Comparison of ENCODE assay signal across 20 cellular contexts in genomic region chr2:113124984-113125855, GRCh38. TPM values are rescaled to one million over a fixed set of nuclear protein-coding genes. Genes with fewer than 3 reads are reported as not detected.
A peak's percentile ranks its signal among the peaks of the same experiment; 100 is the strongest.
DNase-seq lines count a peak whose midpoint lies in the region; ATAC-seq, FAIRE-seq and TF ChIP-seq lines count a peak whose summit lies in the region.
"Had no signal": no experiment of that assay in that cellular context is flagged by ENCODE, and none has a peak within 500 bp of the region (broad histone marks: within the 10 kb centered on the region; RNA-seq: fewer than 3 reads in every experiment).

No MANE protein-coding gene starts in this region.

- no peak for TF ChIP-seq POLR2A in endothelial cell of umbilical vein (IDR thresholded peaks at IDR 0.05; ENCODE audit: low read depth, low read length)
- no peak for TF ChIP-seq POLR2A in testis (IDR thresholded peaks at IDR 0.05)

- no peak overlapping the region for H2AFZ ChIP-seq in endothelial cell of umbilical vein (ENCODE audit: low read depth, low read length)
- H2AFZ ChIP-seq in smooth muscle cell (ENCODE audit: low read depth), result no peak overlapping the region

- no peak overlapping the region for H3K4me3 Mint-ChIP-seq in activated CD8-positive, alpha-beta T cell treated with anti-CD3 and anti-CD28 coated beads for 36 hours
- H3K4me3 Mint-ChIP-seq in activated CD8-positive, alpha-beta T cell treated with anti-CD3 and anti-CD28 coated beads, Interleukin-2, amount 10 ng/mL, durations not matched to agents 7 days and 5 days, result no peak overlapping the region

- H4K20me1 ChIP-seq in endothelial cell of umbilical vein (replicated peaks; ENCODE audit: control insufficient read depth, extremely low read depth, insufficient read depth, low read length) (no peaks in the 10 kb centered on the region), smooth muscle cell (ENCODE audit: low read depth) (no peaks in the 10 kb centered on the region)

- dilution Hi-C loops in endothelial cell of umbilical vein (cut with MboI; ENCODE audit: extremely low pct_ligation_motif_present, low sequenced_read_pairs), result no loop called here

- H3K4me2 ChIP-seq in endothelial cell of umbilical vein (ENCODE audit: insufficient read depth, low read length), result no peak overlapping the region
- H3K4me2 ChIP-seq in smooth muscle cell, result peak overlapping the region; percentile 41

- CTCF ChIA-PET in activated CD8-positive, alpha-beta T cell treated with anti-CD3 and anti-CD28 coated beads for 36 hours (lab: Charles Lee), result interaction anchor here (1.3 to 14.7 kb wide), 3 partner anchors 11 to 79 kb away, joined by 4 to 146 read pairs (median 8); no protein-coding TSS in a partner anchor
- CTCF ChIA-PET in activated CD8-positive, alpha-beta T cell treated with anti-CD3 and anti-CD28 coated beads, Interleukin-2, amount 10 ng/mL, durations not matched to agents 7 days and 5 days (lab: Charles Lee), result interaction anchor here (0.6 to 5.0 kb wide), 4 partner anchors 12 to 49 kb away, joined by 3 to 42 read pairs (median 18); no protein-coding TSS in a partner anchor
- CTCF ChIA-PET in endothelial cell of umbilical vein (lab: Charles Lee), result interaction anchor here (1.2 to 1.4 kb wide), 2 partner anchors 13 to 45 kb away, joined by 4 read pairs; no protein-coding TSS in a partner anchor

- H3K36me3 Mint-ChIP-seq in activated CD8-positive, alpha-beta T cell treated with anti-CD3 and anti-CD28 coated beads for 36 hours (ENCODE audit: low read depth), result no peaks in the 10 kb centered on the region
- no peaks in the 10 kb centered on the region for H3K36me3 Mint-ChIP-seq in activated CD8-positive, alpha-beta T cell treated with anti-CD3 and anti-CD28 coated beads, Interleukin-2, amount 10 ng/mL, durations not matched to agents 7 days and 5 days (ENCODE audit: low read depth)

- peak; percentile 8 for FAIRE-seq in endothelial cell of umbilical vein (lab: Jason Lieb, UNC)

- intact Hi-C loops in activated CD8-positive, alpha-beta T cell treated with anti-CD3 and anti-CD28 coated beads for 36 hours (cut with micrococcal nuclease), result no loop called here
- intact Hi-C loops in endothelial cell of umbilical vein (cut with micrococcal nuclease), result no loop called here
- intact Hi-C loops in testis (cut with DNase I; ENCODE audit: low total_unique reads), result no loop called here

- H3K27ac ChIP-seq in endothelial cell of umbilical vein (ENCODE audit: insufficient read depth, low read depth, low read length) (no peak overlapping the region), smooth muscle cell (ENCODE audit: low read depth) (no peak overlapping the region), testis (no peak overlapping the region)
- H3K27ac ChIP-seq: ascending aorta, Peyer's patch, WERI-Rb-1 had no signal

- ATAC-seq in activated CD8-positive, alpha-beta T cell treated with anti-CD3 and anti-CD28 coated beads for 36 hours, result peak; percentile 18
- ATAC-seq in activated CD8-positive, alpha-beta T cell treated with anti-CD3 and anti-CD28 coated beads, Interleukin-2, amount 10 ng/mL, durations not matched to agents 7 days and 5 days, result no peak
- ATAC-seq in HG03457 (IDR thresholded peaks at IDR 0.05; ENCODE audit: unreplicated experiment) (peak; percentile 2), HG03045 (IDR thresholded peaks at IDR 0.05; ENCODE audit: unreplicated experiment) (no peak), esophagus mucosa (no peak)

- H3K79me2 ChIP-seq in endothelial cell of umbilical vein (ENCODE audit: control insufficient read depth, insufficient read depth, low read length), result no peaks in the 10 kb centered on the region
- H3K79me2 ChIP-seq in smooth muscle cell (ENCODE audit: low read depth), result no peaks in the 10 kb centered on the region

- H3K4me1 ChIP-seq in endothelial cell of umbilical vein (ENCODE audit: control insufficient read depth, extremely low read depth, insufficient read depth, low read length) (peaks cover 11% of the 10 kb centered on the region), smooth muscle cell (ENCODE audit: low read depth) (no peaks in the 10 kb centered on the region), testis (no peaks in the 10 kb centered on the region)
- H3K4me1 ChIP-seq: ascending aorta had no signal

- H3K27me3 Mint-ChIP-seq in activated CD8-positive, alpha-beta T cell treated with anti-CD3 and anti-CD28 coated beads for 36 hours, result peaks cover 6% of the 10 kb centered on the region
- H3K27me3 Mint-ChIP-seq in activated CD8-positive, alpha-beta T cell treated with anti-CD3 and anti-CD28 coated beads, Interleukin-2, amount 10 ng/mL, durations not matched to agents 7 days and 5 days (ENCODE audit: low read depth), result peaks cover 10% of the 10 kb centered on the region

- H3K9me3 ChIP-seq in endothelial cell of umbilical vein (replicated peaks; ENCODE audit: control insufficient read depth, insufficient read depth, low read length), result no peaks in the 10 kb centered on the region
- H3K9me3 ChIP-seq in smooth muscle cell (replicated peaks; ENCODE audit: low read depth), result no peaks in the 10 kb centered on the region
- no peaks in the 10 kb centered on the region for H3K9me3 ChIP-seq in testis
- H3K9me3 ChIP-seq: ascending aorta, Peyer's patch, upper lobe of left lung had no signal

- no peaks in the 10 kb centered on the region for H3F3A ChIP-seq in smooth muscle cell (ENCODE audit: low read depth)

- 79% methylated on average over 6 of the region's 6 CpGs for WGBS in smooth muscle cell (ENCODE audit: low lambda C conversion rate)
- 64 to 65% methylated on average over 6 of the region's 6 CpGs for WGBS in testis, 2 donors

- H3K9me3 Mint-ChIP-seq in activated CD8-positive, alpha-beta T cell treated with anti-CD3 and anti-CD28 coated beads for 36 hours, result no peaks in the 10 kb centered on the region
- H3K9me3 Mint-ChIP-seq in activated CD8-positive, alpha-beta T cell treated with anti-CD3 and anti-CD28 coated beads, Interleukin-2, amount 10 ng/mL, durations not matched to agents 7 days and 5 days (ENCODE audit: insufficient read depth), result no peaks in the 10 kb centered on the region

- BruUV-seq in endothelial cell of umbilical vein (replicated peaks; lab: Mats Ljungman, UMichigan), result no TSS peak

- DNase-seq in activated CD8-positive, alpha-beta T cell treated with anti-CD3 and anti-CD28 coated beads for 36 hours, result no peak
- DNase-seq in activated CD8-positive, alpha-beta T cell treated with anti-CD3 and anti-CD28 coated beads, Interleukin-2, amount 10 ng/mL, durations not matched to agents 7 days and 5 days, result no peak
- DNase-seq in endothelial cell of umbilical vein (ENCODE audit: low read depth, low spot score) (no peak), smooth muscle cell (lab: John Stamatoyannopoulos, UW; ENCODE audit: unreplicated experiment) (no peak), testis (no peak)
- DNase-seq: ACHN; activated CD8-positive, alpha-beta memory T cell treated with anti-CD3 and anti-CD28 coated beads for 24 hours; activated effector memory CD4-positive, alpha-beta T cell treated with Interleukin-2 at 50 U/mL for 16 hours; cortex of kidney; NCI-H748 treated with DMSO at 0.1 percent for 48 hours; occipital lobe; Peyer's patch; upper lobe of left lung; WERI-Rb-1 had no signal

- H3K27me3 ChIP-seq in endothelial cell of umbilical vein (ENCODE audit: control insufficient read depth in 2 of 2, insufficient read depth in 2 of 2, low read length in 2 of 2) (peaks cover 2 to 13% of the 10 kb centered on the region in 2 experiments), smooth muscle cell (ENCODE audit: low read depth) (no peaks in the 10 kb centered on the region), testis (no peaks in the 10 kb centered on the region)
- H3K27me3 ChIP-seq: ascending aorta, Peyer's patch, upper lobe of left lung had no signal

- no peaks in the 10 kb centered on the region for H3K9me1 ChIP-seq in endothelial cell of umbilical vein (replicated peaks; ENCODE audit: control insufficient read depth, extremely low read depth, insufficient read depth, low read length)

- POLR2A ChIA-PET in activated CD8-positive, alpha-beta T cell treated with anti-CD3 and anti-CD28 coated beads for 36 hours (lab: Charles Lee), result interaction anchor here (1.0 kb wide), 1 partner anchor 11 kb away, joined by 3 read pairs; no protein-coding TSS in a partner anchor
- POLR2A ChIA-PET in activated CD8-positive, alpha-beta T cell treated with anti-CD3 and anti-CD28 coated beads, Interleukin-2, amount 10 ng/mL, durations not matched to agents 7 days and 5 days (lab: Charles Lee), result no interaction called here
- POLR2A ChIA-PET in endothelial cell of umbilical vein (lab: Charles Lee), result no interaction called here

- no peak overlapping the region for H3K9ac ChIP-seq in endothelial cell of umbilical vein (replicated peaks; ENCODE audit: extremely low read depth, insufficient read depth, low read length)
- H3K9ac ChIP-seq in smooth muscle cell (ENCODE audit: low read depth), result no peak overlapping the region

- H3K36me3 ChIP-seq in endothelial cell of umbilical vein (ENCODE audit: control insufficient read depth in 2 of 2, extremely low read depth in 1 of 2, insufficient read depth in 2 of 2, low read length in 2 of 2) (no peaks in the 10 kb centered on the region), smooth muscle cell (ENCODE audit: low read depth) (no peaks in the 10 kb centered on the region), testis (ENCODE audit: low read depth, missing control alignments) (no peaks in the 10 kb centered on the region)
- H3K36me3 ChIP-seq: ascending aorta, Peyer's patch, upper lobe of left lung, WERI-Rb-1 had no signal

- H3K27ac Mint-ChIP-seq in activated CD8-positive, alpha-beta T cell treated with anti-CD3 and anti-CD28 coated beads for 36 hours, result no peak overlapping the region
- no peak overlapping the region for H3K27ac Mint-ChIP-seq in activated CD8-positive, alpha-beta T cell treated with anti-CD3 and anti-CD28 coated beads, Interleukin-2, amount 10 ng/mL, durations not matched to agents 7 days and 5 days

- TF ChIP-seq CTCF in activated CD8-positive, alpha-beta T cell treated with anti-CD3 and anti-CD28 coated beads for 36 hours (IDR thresholded peaks at IDR 0.05), result no peak
- TF ChIP-seq CTCF in endothelial cell of umbilical vein (IDR thresholded peaks at IDR 0.05; ENCODE audit: extremely low read depth in 1 of 2, insufficient read depth in 1 of 2, low read depth in 1 of 2, low read length in 2 of 2), result no peak
- TF ChIP-seq CTCF in smooth muscle cell (IDR thresholded peaks at IDR 0.05; ENCODE audit: borderline replicate concordance, insufficient read depth, poor library complexity, severe bottlenecking), result no peak
- TF ChIP-seq CTCF in testis (IDR thresholded peaks at IDR 0.05), result no peak

- H3K4me1 Mint-ChIP-seq in activated CD8-positive, alpha-beta T cell treated with anti-CD3 and anti-CD28 coated beads for 36 hours (ENCODE audit: low read depth), result peaks cover 35% of the 10 kb centered on the region
- peaks cover 25% of the 10 kb centered on the region for H3K4me1 Mint-ChIP-seq in activated CD8-positive, alpha-beta T cell treated with anti-CD3 and anti-CD28 coated beads, Interleukin-2, amount 10 ng/mL, durations not matched to agents 7 days and 5 days (ENCODE audit: low read depth)

- H3K4me3 ChIP-seq in endothelial cell of umbilical vein (replicated peaks in 1 of 3; ENCODE audit: insufficient read depth in 1 of 3, low read depth in 1 of 3, low read length in 3 of 3) (no peak overlapping the region), smooth muscle cell (no peak overlapping the region), testis (no peak overlapping the region)
- H3K4me3 ChIP-seq: ascending aorta, Peyer's patch, upper lobe of left lung had no signal

RNA-seq across cellular contexts. Expression of gene IL1RN, which starts 2.2 kb away (rescaled TPM):
- under 1 TPM; 0.50 to 0.85 TPM for total RNA-seq in activated CD8-positive, alpha-beta T cell treated with anti-CD3 and anti-CD28 coated beads for 36 hours
- under 1 TPM in 1 of 2 experiments, not detected in 1; 0.31 TPM for total RNA-seq in activated CD8-positive, alpha-beta T cell treated with anti-CD3 and anti-CD28 coated beads, Interleukin-2, amount 10 ng/mL, durations not matched to agents 7 days and 5 days
- total RNA-seq in endothelial cell of umbilical vein (not detected in 2 replicates), smooth muscle cell (1.1 and 2.2 TPM in 2 replicates), esophagus mucosa (871 TPM), testis (1 to 10 TPM; 3.2 to 5.6 TPM)
- polyA plus RNA-seq in endothelial cell of umbilical vein (not detected in 2 replicates), smooth muscle cell (2.0 and 3.3 TPM in 2 replicates), testis (ENCODE audit: insufficient read depth, low read depth, low replicate concordance) (18.4 TPM)
- not detected in 2 replicates for polyA plus RNA-seq in endothelial cell of umbilical vein (2011; cell fraction: cytosol; rRNA removed)
- polyA plus RNA-seq in endothelial cell of umbilical vein (2011; cell fraction: nucleus; rRNA removed), result not detected in 2 replicates
- polyA plus RNA-seq in endothelial cell of umbilical vein (2012), result not detected in 2 replicates
- polyA minus RNA-seq in endothelial cell of umbilical vein, result not detected in 2 replicates
- polyA minus RNA-seq in endothelial cell of umbilical vein (2011; cell fraction: cytosol; rRNA and poly(A)+ RNA removed), result not detected
- polyA minus RNA-seq in endothelial cell of umbilical vein (2011; cell fraction: nucleus; rRNA and poly(A)+ RNA removed), result not detected in 2 replicates
- total RNA-seq: ascending aorta, fibroblast of lung, occipital lobe had no signal

RNA-seq across cellular contexts. Expression of gene PSD4, which starts 48.6 kb away (rescaled TPM):
- total RNA-seq in activated CD8-positive, alpha-beta T cell treated with anti-CD3 and anti-CD28 coated beads for 36 hours, result 100 to 1,000 TPM; 247 to 251 TPM
- 100 to 1,000 TPM; 394 to 404 TPM for total RNA-seq in activated CD8-positive, alpha-beta T cell treated with anti-CD3 and anti-CD28 coated beads, Interleukin-2, amount 10 ng/mL, durations not matched to agents 7 days and 5 days
- total RNA-seq in endothelial cell of umbilical vein, result 0.09 and 0.24 TPM in 2 replicates
- polyA plus RNA-seq in endothelial cell of umbilical vein, result 0.01 TPM in 1 of 2 replicates, not detected in the other
- 0.04 and 0.08 TPM in 2 replicates for polyA plus RNA-seq in endothelial cell of umbilical vein (2011; cell fraction: cytosol; rRNA removed)
- polyA plus RNA-seq in endothelial cell of umbilical vein (2011; cell fraction: nucleus; rRNA removed), result 0.04 and 0.07 TPM in 2 replicates
- 0.04 and 0.05 TPM in 2 replicates for polyA plus RNA-seq in endothelial cell of umbilical vein (2012)
- 0.74 TPM in 1 of 2 replicates, not detected in the other for polyA minus RNA-seq in endothelial cell of umbilical vein
- 1.7 TPM for polyA minus RNA-seq in endothelial cell of umbilical vein (2011; cell fraction: cytosol; rRNA and poly(A)+ RNA removed)
- 0.14 TPM in 1 of 2 replicates, not detected in the other for polyA minus RNA-seq in endothelial cell of umbilical vein (2011; cell fraction: nucleus; rRNA and poly(A)+ RNA removed)
- total RNA-seq in smooth muscle cell, result 7.3 and 9.3 TPM in 2 replicates
- 7.8 and 9.5 TPM in 2 replicates for polyA plus RNA-seq in smooth muscle cell
- 38.6 TPM for total RNA-seq in esophagus mucosa
- total RNA-seq in testis, result 10 to 100 TPM; 18.7 to 35.9 TPM
- polyA plus RNA-seq in testis (ENCODE audit: insufficient read depth, low read depth, low replicate concordance), result 22.8 TPM

RNA-seq across cellular contexts. Expression of gene IL1F10, which starts 57.5 kb away (rescaled TPM):
- not detected for total RNA-seq in activated CD8-positive, alpha-beta T cell treated with anti-CD3 and anti-CD28 coated beads for 36 hours
- not detected for total RNA-seq in activated CD8-positive, alpha-beta T cell treated with anti-CD3 and anti-CD28 coated beads, Interleukin-2, amount 10 ng/mL, durations not matched to agents 7 days and 5 days
- total RNA-seq in endothelial cell of umbilical vein (not detected in 2 replicates), smooth muscle cell (not detected in 2 replicates), esophagus mucosa (not detected), testis (under 1 TPM in 1 of 2 donors, not detected in 1; 0.68 TPM)
- polyA plus RNA-seq in endothelial cell of umbilical vein (not detected in 2 replicates), smooth muscle cell (not detected in 2 replicates), testis (ENCODE audit: insufficient read depth, low read depth, low replicate concordance) (not detected)
- polyA plus RNA-seq in endothelial cell of umbilical vein (2011; cell fraction: cytosol; rRNA removed), result not detected in 2 replicates
- polyA plus RNA-seq in endothelial cell of umbilical vein (2011; cell fraction: nucleus; rRNA removed), result not detected in 2 replicates
- not detected in 2 replicates for polyA plus RNA-seq in endothelial cell of umbilical vein (2012)
- not detected in 2 replicates for polyA minus RNA-seq in endothelial cell of umbilical vein
- not detected for polyA minus RNA-seq in endothelial cell of umbilical vein (2011; cell fraction: cytosol; rRNA and poly(A)+ RNA removed)
- not detected in 2 replicates for polyA minus RNA-seq in endothelial cell of umbilical vein (2011; cell fraction: nucleus; rRNA and poly(A)+ RNA removed)
- total RNA-seq: ascending aorta, fibroblast of lung, mononuclear cell, occipital lobe, Peyer's patch, upper lobe of left lung had no signal
- polyA plus RNA-seq: fibroblast of lung had no signal

Comparison
In these comparisons a context has a peak if more than half of its experiments do, and no peak if none do; other contexts are left out.
1. ATAC-seq: peak in activated CD8-positive, alpha-beta T cell treated with anti-CD3 and anti-CD28 coated beads for 36 hours (single experiment) and HG03457 (single experiment); none in activated CD8-positive, alpha-beta T cell treated with anti-CD3 and anti-CD28 coated beads, Interleukin-2, amount 10 ng/mL, durations not matched to agents 7 days and 5 days (single experiment), HG03045 (single experiment) and esophagus mucosa (single experiment).
2. RNA of gene IL1RN, which starts 2.2 kb away (total RNA-seq): 871 TPM in esophagus mucosa (single experiment); 3.2 to 5.6 TPM in testis, 1.1 to 2.2 TPM in smooth muscle cell, 0.50 to 0.85 TPM in activated CD8-positive, alpha-beta T cell treated with anti-CD3 and anti-CD28 coated beads for 36 hours, 0.31 TPM in activated CD8-positive, alpha-beta T cell treated with anti-CD3 and anti-CD28 coated beads, Interleukin-2, amount 10 ng/mL, durations not matched to agents 7 days and 5 days and not detected in endothelial cell of umbilical vein; every median in the first group is over 100 times any median in the second.